Comparison of ENCODE assay signal across 9 cellular contexts in the genomic region with DNA sequence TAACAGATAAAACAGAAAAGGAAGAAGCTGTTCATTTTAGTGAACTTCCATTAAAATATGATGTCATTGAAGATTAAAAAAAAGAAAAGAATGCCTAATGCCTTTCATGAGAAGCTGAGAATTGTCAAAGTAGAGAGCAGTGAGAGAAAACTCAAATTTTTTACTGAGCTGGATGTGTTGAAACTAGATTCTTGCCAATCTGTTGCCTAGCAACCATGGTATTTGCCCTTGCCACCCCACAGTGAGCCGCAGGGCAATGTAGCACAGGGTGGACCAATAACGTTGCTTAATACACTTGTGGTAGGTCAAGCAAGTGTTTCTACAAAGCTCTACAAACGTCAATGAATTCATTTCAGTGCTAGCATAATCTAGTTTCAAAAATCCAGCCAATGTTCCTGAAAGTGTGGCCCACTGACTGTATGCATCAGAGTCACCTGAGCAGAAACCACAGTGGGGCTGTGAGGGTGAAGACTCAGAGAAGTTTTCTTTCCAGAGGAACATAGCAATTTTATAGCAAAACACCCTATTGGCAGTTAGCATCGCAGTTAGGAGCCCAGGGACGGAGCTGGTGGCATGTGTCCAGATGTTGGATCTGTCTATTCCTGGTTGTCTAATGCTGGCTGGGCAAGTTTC.
DNase-seq lines count a peak whose midpoint lies in the region; ATAC-seq, FAIRE-seq and TF ChIP-seq lines count a peak whose summit lies in the region.
"Had no signal": no experiment of that assay in that cellular context is flagged by ENCODE, and none has a peak within 500 bp of the region (broad histone marks: within the 10 kb centered on the region; RNA-seq: fewer than 3 reads in every experiment).

No MANE protein-coding gene starts in this region.

- no peaks in the 10 kb centered on the region for H3K9me3 ChIP-seq in mammary epithelial cell (replicated peaks; ENCODE audit: insufficient read depth, low read length)
- no peaks in the 10 kb centered on the region for H3K9me3 ChIP-seq in HepG2 (ENCODE audit: low read length)
- no peaks in the 10 kb centered on the region for H3K9me3 ChIP-seq in thoracic aorta

- H2AFZ ChIP-seq in mammary epithelial cell (ENCODE audit: low read depth, low read length) = peak overlapping the region; percentile 55
- no peak overlapping the region for H2AFZ ChIP-seq in HepG2 (ENCODE audit: low read length)

- dilution Hi-C loops in mammary epithelial cell (cut with HindIII; ENCODE audit: low sequenced_read_pairs) = no loop called here

- H3K9ac ChIP-seq in mammary epithelial cell (ENCODE audit: insufficient read depth, low read length) (peak overlapping the region; percentile 49), HepG2 (ENCODE audit: insufficient read depth, low read depth, low read length) (no peak overlapping the region)

- FAIRE-seq in HepG2 (lab: Jason Lieb, UNC) = no peak

- intact Hi-C loops in mammary epithelial cell (cut with micrococcal nuclease) = loop anchor here (1.0 kb wide), 1 partner anchor 12 kb away; no protein-coding TSS in a partner anchor
- intact Hi-C loops in HepG2 (cut with micrococcal nuclease; ENCODE audit: unreplicated experiment) = no loop called here

- in situ Hi-C loops in mammary epithelial cell (cut with MboI; ENCODE audit: low sequenced_read_pairs in 2 of 2) = no loop called here
- in situ Hi-C loops in HepG2 (cut with HindIII; ENCODE audit: extremely low pct_ligation_motif_present, low pct_unique_long_range_greater_than_20kb) = no loop called here

- H3K27ac ChIP-seq in mammary epithelial cell (ENCODE audit: insufficient read depth, low read depth, low read length) (peak overlapping the region; percentile 76), HepG2 (ENCODE audit: extremely low read length, insufficient read depth, low read length) (no peak overlapping the region), thoracic aorta (peak overlapping the region; percentile 65 to 84)

- TF ChIP-seq POLR2A in HepG2 (IDR thresholded peaks at IDR 0.05; ENCODE audit: insufficient read depth in 1 of 2, low read depth in 2 of 2, low read length in 2 of 2) = no peak

- CTCF ChIA-PET in mammary epithelial cell (lab: Charles Lee; ENCODE audit: low non-redundant PET) = no interaction called here
- CTCF ChIA-PET in HepG2 (lab: Yijun Ruan, JAX; ENCODE audit: low intra/inter-chr PET ratio, low total read pairs) = no interaction called here

- TF ChIP-seq EP300 in HepG2 (IDR thresholded peaks at IDR 0.05; ENCODE audit: low read depth in 2 of 2, low read length in 2 of 2) (no peak), HepG2 (CRISPR knock-in tag; IDR thresholded peaks at IDR 0.05; ENCODE audit: borderline replicate concordance) (no peak)

- no peaks in the 10 kb centered on the region for H4K20me1 ChIP-seq in mammary epithelial cell (ENCODE audit: insufficient read depth, low read length)
- H4K20me1 ChIP-seq in HepG2 (ENCODE audit: insufficient read depth, low read length) = no peaks in the 10 kb centered on the region

- H3K27me3 ChIP-seq in mammary epithelial cell (ENCODE audit: insufficient read depth, low read length) = no peaks in the 10 kb centered on the region
- no peaks in the 10 kb centered on the region for H3K27me3 ChIP-seq in HepG2 (ENCODE audit: control insufficient read depth in 1 of 2, insufficient read depth in 2 of 2, low read length in 2 of 2)
- no peaks in the 10 kb centered on the region for H3K27me3 ChIP-seq in thoracic aorta (replicated peaks; ENCODE audit: insufficient read depth)

- H3K4me1 ChIP-seq in mammary epithelial cell (ENCODE audit: insufficient read depth, low read length) = peaks cover 16% of the 10 kb centered on the region
- H3K4me1 ChIP-seq in HepG2 (ENCODE audit: insufficient read depth, low read length) = no peaks in the 10 kb centered on the region
- H3K4me1 ChIP-seq in thoracic aorta (ENCODE audit: control insufficient read depth in 1 of 2, low read depth in 2 of 2) = peaks cover 21 to 55% of the 10 kb centered on the region in 2 donors

- TF ChIP-seq CTCF in HFF-Myc (IDR thresholded peaks at IDR 0.05; ENCODE audit: low read depth, low read length, missing control alignments) (no peak), mammary epithelial cell (conservative IDR thresholded peaks at IDR 0.05 in 1 of 2, IDR thresholded peaks at IDR 0.05 in 1 of 2; ENCODE audit: extremely low read depth in 1 of 2, insufficient read depth in 1 of 2, low read depth in 1 of 2, low read length in 2 of 2) (no peak), HepG2 (CRISPR knock-in tag; IDR thresholded peaks at IDR 0.05) (no peak), thoracic aorta (IDR thresholded peaks at IDR 0.05) (no peak)

- no peak overlapping the region for H3K4me3 ChIP-seq in HFF-Myc (replicated peaks; ENCODE audit: low read depth, low read length)
- no peak overlapping the region for H3K4me3 ChIP-seq in mammary epithelial cell (replicated peaks in 1 of 3; ENCODE audit: insufficient read depth in 1 of 3, low read depth in 2 of 3, low read length in 3 of 3)
- no peak overlapping the region for H3K4me3 ChIP-seq in HepG2 (replicated peaks in 1 of 3; ENCODE audit: insufficient read depth in 1 of 3, low read depth in 2 of 3, low read length in 3 of 3)
- peak overlapping the region; percentile 31 for H3K4me3 ChIP-seq in thoracic aorta
- H3K4me3 ChIP-seq: skin epidermis had no signal

- no peak for TF ChIP-seq RAD21 in HepG2 (CRISPR knock-in tag; IDR thresholded peaks at IDR 0.05)

- no peaks in the 10 kb centered on the region for H3K36me3 ChIP-seq in mammary epithelial cell (ENCODE audit: insufficient read depth, low read length)
- H3K36me3 ChIP-seq in HepG2 (replicated peaks in 1 of 2; ENCODE audit: control insufficient read depth in 1 of 2, insufficient read depth in 2 of 2, low read length in 2 of 2) = no peaks in the 10 kb centered on the region
- no peaks in the 10 kb centered on the region for H3K36me3 ChIP-seq in thoracic aorta

- POLR2A ChIA-PET in HepG2 (lab: Yijun Ruan, JAX) = no interaction called here

- no TSS peak for BruUV-seq in mammary epithelial cell (replicated peaks; lab: Mats Ljungman, UMichigan)
- BruUV-seq in HepG2 (replicated peaks; lab: Mats Ljungman, UMichigan) = no TSS peak

- DNase-seq in Daoy (ENCODE audit: low read depth) (peak; percentile 35), HFF-Myc (ENCODE audit: extremely low read depth, low read depth) (peak; percentile 52), NCI-H345 (lab: John Stamatoyannopoulos, UW) (peak; percentile 45), mammary epithelial cell (peak; percentile 92), HepG2 (ENCODE audit: low spot score) (no peak), thoracic aorta (ENCODE audit: low spot score) (no peak), T-helper 9 cell (no peak)
- DNase-seq in stimulated activated CD4-positive, alpha-beta T cell treated with anti-CD3 and anti-CD28 coated beads, Interleukin-4, amount 100 ng/mL, for 4 hours = no peak

- ATAC-seq in HepG2 (no peak), thoracic aorta (ENCODE audit: insufficient number of reproducible peaks, low FRiP score, low read depth) (peak; percentile 98)

- no peaks in the 10 kb centered on the region for H3K79me2 ChIP-seq in mammary epithelial cell (ENCODE audit: insufficient read depth, low read length)
- no peaks in the 10 kb centered on the region for H3K79me2 ChIP-seq in HepG2 (ENCODE audit: insufficient read depth, low read length)

- H3K4me2 ChIP-seq in mammary epithelial cell (ENCODE audit: insufficient read depth, low read depth, low read length) (peak overlapping the region; percentile 52), HepG2 (ENCODE audit: low read depth, low read length) (no peak overlapping the region)

- WGBS in mammary epithelial cell (ENCODE audit: low coverage, missing lambda C conversion rate) = 0% methylated on average over 5 of the region's 5 CpGs
- 5% methylated on average over 5 of the region's 5 CpGs for WGBS in HepG2 (ENCODE audit: low lambda C conversion rate)

TF ChIP-seq in HepG2, 621 proteins besides CTCF, POLR2A, EP300 and RAD21:
- TF ChIP-seq ZNF224 (CRISPR knock-in tag; IDR thresholded peaks at IDR 0.05) = no peak
- TF ChIP-seq ZNF382 (CRISPR knock-in tag; IDR thresholded peaks at IDR 0.05; ENCODE audit: borderline replicate concordance) = no peak
- no peak for TF ChIP-seq SAFB2 (CRISPR knock-in tag; IDR thresholded peaks at IDR 0.05; ENCODE audit: borderline replicate concordance, low read depth)
- no peak for TF ChIP-seq ZNF383 (CRISPR knock-in tag; IDR thresholded peaks at IDR 0.05; ENCODE audit: borderline replicate concordance)
- TF ChIP-seq MEIS1 (CRISPR knock-in tag; IDR thresholded peaks at IDR 0.05; ENCODE audit: borderline replicate concordance) = no peak
- peak; percentile 83 for TF ChIP-seq ATF7 (IDR thresholded peaks at IDR 0.05)
- TF ChIP-seq ATF7 (CRISPR knock-in tag; IDR thresholded peaks at IDR 0.05) = no peak

Comparison
In these comparisons a context has a peak if more than half of its experiments do, and no peak if none do; other contexts are left out.
1. DNase-seq: peak in Daoy (single experiment), HFF-Myc (single experiment), NCI-H345 (single experiment) and mammary epithelial cell (single experiment); none in HepG2 (single experiment), thoracic aorta (single experiment), stimulated activated CD4-positive, alpha-beta T cell treated with anti-CD3 and anti-CD28 coated beads, Interleukin-4, amount 100 ng/mL, for 4 hours (0 of 2) and T-helper 9 cell (single experiment).